ENCODE assay signal across 13 cellular contexts in the genomic region with DNA sequence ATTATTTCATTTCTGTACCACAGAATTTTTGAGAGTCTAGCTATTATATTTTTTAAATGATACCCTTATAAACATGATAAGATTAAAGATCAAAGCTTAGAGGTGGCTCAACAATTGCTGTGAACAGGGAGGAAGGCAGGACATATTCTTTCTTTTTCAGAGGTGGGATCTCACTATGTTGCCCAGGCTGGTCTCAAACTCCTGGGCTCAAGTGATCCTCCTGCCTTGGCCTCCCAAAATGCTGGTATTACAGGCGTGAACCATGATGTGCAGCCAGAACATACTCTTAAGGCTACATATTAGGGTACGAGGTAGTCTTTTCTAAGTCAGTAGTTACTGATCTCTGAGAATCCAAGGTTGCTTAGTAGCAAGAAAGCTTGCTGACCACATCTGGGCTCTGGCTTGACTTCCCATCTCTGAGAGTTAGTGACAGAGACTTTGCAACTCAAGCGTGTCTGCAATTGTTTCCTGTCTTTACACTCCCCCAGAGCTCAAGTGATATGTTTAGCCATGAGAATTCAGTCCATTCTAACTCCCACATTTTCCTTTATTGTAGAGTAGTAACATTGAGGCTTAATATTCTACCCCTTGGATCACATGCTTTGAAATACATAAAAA. TPM values are rescaled to one million over a fixed set of nuclear protein-coding genes. Genes with fewer than 3 reads are reported as not detected.
A peak's percentile ranks its signal among the peaks of the same experiment; 100 is the strongest.
DNase-seq lines count a peak whose midpoint lies in the region; ATAC-seq and TF ChIP-seq lines count a peak whose summit lies in the region.
"Had no signal": no experiment of that assay in that cellular context is flagged by ENCODE, and none has a peak within 500 bp of the region (broad histone marks: within the 10 kb centered on the region; RNA-seq: fewer than 3 reads in every experiment).

No MANE protein-coding gene starts in this region.

- H3K36me3 Mint-ChIP-seq in activated naive CD8-positive, alpha-beta T cell treated with anti-CD3 and anti-CD28 coated beads, Interleukin-2, amount 10 ng/mL, durations not matched to agents 7 days and 5 days: peaks cover 10% of the 10 kb centered on the region
- H3K36me3 Mint-ChIP-seq in activated naive CD8-positive, alpha-beta T cell treated with anti-CD3 and anti-CD28 coated beads, Interleukin-2, amount 50 U/mL, for 24 hours (ENCODE audit: low read depth): peaks cover 5% of the 10 kb centered on the region

- no peak for DNase-seq in activated naive CD8-positive, alpha-beta T cell treated with anti-CD3 and anti-CD28 coated beads, Interleukin-2, amount 10 ng/mL, durations not matched to agents 7 days and 5 days
- DNase-seq in activated naive CD8-positive, alpha-beta T cell treated with anti-CD3 and anti-CD28 coated beads, Interleukin-2, amount 50 U/mL, for 24 hours: no peak
- peak; percentile 49 for DNase-seq in OCI-M1 (lab: John Stamatoyannopoulos, UW)
- DNase-seq in upper lobe of right lung: no peak
- DNase-seq in posterior vena cava (ENCODE audit: low spot score): no peak
- DNase-seq: ACHN; activated naive CD4-positive, alpha-beta T cell treated with Interleukin-2 at 50 U/mL for 16 hours; islet precursor cell; NCI-H524 treated with DMSO at 0.1 percent for 48 hours; T1000 had no signal

- H3K27me3 Mint-ChIP-seq in activated naive CD8-positive, alpha-beta T cell treated with anti-CD3 and anti-CD28 coated beads, Interleukin-2, amount 10 ng/mL, durations not matched to agents 7 days and 5 days: no peaks in the 10 kb centered on the region
- no peaks in the 10 kb centered on the region for H3K27me3 Mint-ChIP-seq in activated naive CD8-positive, alpha-beta T cell treated with anti-CD3 and anti-CD28 coated beads, Interleukin-2, amount 50 U/mL, for 24 hours

- H3K27me3 ChIP-seq in upper lobe of right lung: no peaks in the 10 kb centered on the region

- H3K9me3 ChIP-seq in upper lobe of right lung: no peaks in the 10 kb centered on the region

- H3K27ac Mint-ChIP-seq in activated naive CD8-positive, alpha-beta T cell treated with anti-CD3 and anti-CD28 coated beads, Interleukin-2, amount 10 ng/mL, durations not matched to agents 7 days and 5 days: no peak overlapping the region
- H3K27ac Mint-ChIP-seq in activated naive CD8-positive, alpha-beta T cell treated with anti-CD3 and anti-CD28 coated beads, Interleukin-2, amount 50 U/mL, for 24 hours: no peak overlapping the region

- POLR2A ChIA-PET in activated naive CD8-positive, alpha-beta T cell treated with anti-CD3 and anti-CD28 coated beads, Interleukin-2, amount 10 ng/mL, durations not matched to agents 7 days and 5 days (lab: Charles Lee): interaction anchor here (1.1 to 3.3 kb wide), 4 partner anchors 8 to 122 kb away, joined by 3 to 21 read pairs (median 4); partner anchors contain the start of genes PA2G4 and RAB5B

- H3K27ac ChIP-seq in upper lobe of right lung: no peak overlapping the region

- H3K9me3 Mint-ChIP-seq in activated naive CD8-positive, alpha-beta T cell treated with anti-CD3 and anti-CD28 coated beads, Interleukin-2, amount 10 ng/mL, durations not matched to agents 7 days and 5 days: no peaks in the 10 kb centered on the region
- no peaks in the 10 kb centered on the region for H3K9me3 Mint-ChIP-seq in activated naive CD8-positive, alpha-beta T cell treated with anti-CD3 and anti-CD28 coated beads, Interleukin-2, amount 50 U/mL, for 24 hours

- intact Hi-C loops in upper lobe of right lung (cut with DNase I) (no loop called here), posterior vena cava (cut with DNase I) (loop anchor here in 1 of 2 donors (10.0 kb wide), 1 partner anchor 52 kb away; no protein-coding TSS in a partner anchor)

- peaks cover 15% of the 10 kb centered on the region for H3K4me1 ChIP-seq in upper lobe of right lung

- no peak overlapping the region for H3K4me3 ChIP-seq in upper lobe of right lung

- no peak for TF ChIP-seq CTCF in upper lobe of right lung (IDR thresholded peaks at IDR 0.05)

- peaks cover 54% of the 10 kb centered on the region for H3K36me3 ChIP-seq in upper lobe of right lung

- ATAC-seq in activated naive CD8-positive, alpha-beta T cell treated with anti-CD3 and anti-CD28 coated beads, Interleukin-2, amount 10 ng/mL, durations not matched to agents 7 days and 5 days (ENCODE audit: low read depth): peak; percentile 56
- ATAC-seq in activated naive CD8-positive, alpha-beta T cell treated with anti-CD3 and anti-CD28 coated beads, Interleukin-2, amount 50 U/mL, for 24 hours: no peak
- ATAC-seq in HG02938 (IDR thresholded peaks at IDR 0.05; ENCODE audit: unreplicated experiment) (peak; percentile 79), upper lobe of right lung (peak; percentile 77), GM19324 (IDR thresholded peaks at IDR 0.05; ENCODE audit: low FRiP score, unreplicated experiment) (no peak), HG02970 (IDR thresholded peaks at IDR 0.05; ENCODE audit: low FRiP score, unreplicated experiment) (no peak)

- no peak overlapping the region for H3K4me3 Mint-ChIP-seq in activated naive CD8-positive, alpha-beta T cell treated with anti-CD3 and anti-CD28 coated beads, Interleukin-2, amount 10 ng/mL, durations not matched to agents 7 days and 5 days
- H3K4me3 Mint-ChIP-seq in activated naive CD8-positive, alpha-beta T cell treated with anti-CD3 and anti-CD28 coated beads, Interleukin-2, amount 50 U/mL, for 24 hours: no peak overlapping the region

- H3K4me1 Mint-ChIP-seq in activated naive CD8-positive, alpha-beta T cell treated with anti-CD3 and anti-CD28 coated beads, Interleukin-2, amount 10 ng/mL, durations not matched to agents 7 days and 5 days: peaks cover 8% of the 10 kb centered on the region
- H3K4me1 Mint-ChIP-seq in activated naive CD8-positive, alpha-beta T cell treated with anti-CD3 and anti-CD28 coated beads, Interleukin-2, amount 50 U/mL, for 24 hours: peaks cover 12% of the 10 kb centered on the region

RNA-seq across cellular contexts. Expression of gene RAB5B, which starts 8.6 kb away (rescaled TPM):
- total RNA-seq in activated naive CD8-positive, alpha-beta T cell treated with anti-CD3 and anti-CD28 coated beads, Interleukin-2, amount 10 ng/mL, durations not matched to agents 7 days and 5 days: 10 to 100 TPM; 69.7 to 72.4 TPM
- 150 TPM for total RNA-seq in upper lobe of right lung
- total RNA-seq in posterior vena cava: 100 to 1,000 TPM; 108 to 109 TPM

RNA-seq across cellular contexts. Expression of gene SUOX, which starts 14.6 kb away (rescaled TPM):
- 10 to 100 TPM in 1 of 2 experiments, 1 to 10 TPM in 1; 8.1 to 11.4 TPM for total RNA-seq in activated naive CD8-positive, alpha-beta T cell treated with anti-CD3 and anti-CD28 coated beads, Interleukin-2, amount 10 ng/mL, durations not matched to agents 7 days and 5 days
- 20.3 TPM for total RNA-seq in upper lobe of right lung
- 10 to 100 TPM; 15.0 to 15.9 TPM for total RNA-seq in posterior vena cava

RNA-seq across cellular contexts. Expression of gene CDK2, which starts 15.8 kb away (rescaled TPM):
- 100 to 1,000 TPM; 117 to 125 TPM for total RNA-seq in activated naive CD8-positive, alpha-beta T cell treated with anti-CD3 and anti-CD28 coated beads, Interleukin-2, amount 10 ng/mL, durations not matched to agents 7 days and 5 days
- 28.0 TPM for total RNA-seq in upper lobe of right lung
- total RNA-seq in posterior vena cava: 10 to 100 TPM; 17.7 to 22.8 TPM

RNA-seq across cellular contexts. Expression of gene PMEL, which starts 16.6 kb away (rescaled TPM):
- under 1 TPM in 1 of 2 experiments, not detected in 1; 0.42 TPM for total RNA-seq in activated naive CD8-positive, alpha-beta T cell treated with anti-CD3 and anti-CD28 coated beads, Interleukin-2, amount 10 ng/mL, durations not matched to agents 7 days and 5 days
- total RNA-seq in upper lobe of right lung: 4.9 TPM
- 10 to 100 TPM in 1 of 2 donors, 1 to 10 TPM in 1; 5.0 to 26.1 TPM for total RNA-seq in posterior vena cava

RNA-seq across cellular contexts. Expression of gene IKZF4, which starts 38.4 kb away (rescaled TPM):
- total RNA-seq in activated naive CD8-positive, alpha-beta T cell treated with anti-CD3 and anti-CD28 coated beads, Interleukin-2, amount 10 ng/mL, durations not matched to agents 7 days and 5 days: 10 to 100 TPM; 14.9 to 18.2 TPM
- total RNA-seq in upper lobe of right lung (10.5 TPM), posterior vena cava (1 to 10 TPM; 5.6 to 8.6 TPM)

Comparison
In these comparisons a context has a peak if more than half of its experiments do, and no peak if none do; other contexts are left out.
1. ATAC-seq: peak in activated naive CD8-positive, alpha-beta T cell treated with anti-CD3 and anti-CD28 coated beads, Interleukin-2, amount 10 ng/mL, durations not matched to agents 7 days and 5 days (single experiment), HG02938 (single experiment) and upper lobe of right lung (single experiment); none in activated naive CD8-positive, alpha-beta T cell treated with anti-CD3 and anti-CD28 coated beads, Interleukin-2, amount 50 U/mL, for 24 hours (single experiment), GM19324 (single experiment) and HG02970 (single experiment).